ENCODE assay signal across 8 cellular contexts in the genomic region with DNA sequence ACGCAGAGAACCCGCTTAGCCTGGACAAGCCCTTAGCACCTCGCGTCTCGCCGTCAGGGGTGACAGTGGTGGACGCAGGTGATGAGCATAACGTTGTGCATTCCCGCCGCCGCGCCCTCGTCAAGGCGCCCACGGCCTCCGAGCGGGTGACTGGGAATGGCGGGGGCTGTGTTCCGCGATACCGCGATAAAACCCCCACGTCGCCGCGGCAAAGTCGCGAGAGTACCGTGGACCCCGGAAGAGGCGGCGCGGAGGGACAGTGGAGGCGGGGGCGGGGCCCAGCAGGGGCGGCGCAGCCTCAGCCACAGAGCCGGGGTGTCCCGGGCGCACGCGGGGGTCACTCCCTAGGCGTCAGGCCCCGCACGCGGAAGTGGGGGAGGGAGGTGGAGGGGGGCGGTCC. TPM values are rescaled to one million over a fixed set of nuclear protein-coding genes. Genes with fewer than 3 reads are reported as not detected.
DNase-seq lines count a peak whose midpoint lies in the region; ATAC-seq and TF ChIP-seq lines count a peak whose summit lies in the region.

No MANE protein-coding gene starts in this region.

- H3K36me3 ChIP-seq in mammary epithelial cell (ENCODE audit: insufficient read depth, low read length) = no peaks in the 10 kb centered on the region

- H4K20me1 ChIP-seq in mammary epithelial cell (ENCODE audit: insufficient read depth, low read length) = no peaks in the 10 kb centered on the region

- H3K9ac ChIP-seq in mammary epithelial cell (ENCODE audit: insufficient read depth, low read length) = no peak overlapping the region

- WGBS in mammary epithelial cell (ENCODE audit: low coverage, missing lambda C conversion rate) = no CpG with 5 or more reads among the region's 47 CpGs

- peak overlapping the region; percentile 29 to 58 (median 48) for H3K4me3 ChIP-seq in mammary epithelial cell (replicated peaks in 1 of 3; ENCODE audit: insufficient read depth in 1 of 3, low read depth in 2 of 3, low read length in 3 of 3)
- peak overlapping the region; percentile 39 for H3K4me3 ChIP-seq in mononuclear cell (ENCODE audit: low read length)

- CTCF ChIA-PET in mammary epithelial cell (lab: Charles Lee; ENCODE audit: low non-redundant PET) = no interaction called here

- TF ChIP-seq CTCF in VCaP (conservative IDR thresholded peaks at IDR 0.05) (no peak), mammary epithelial cell (conservative IDR thresholded peaks at IDR 0.05 in 1 of 2, IDR thresholded peaks at IDR 0.05 in 1 of 2; ENCODE audit: extremely low read depth in 1 of 2, insufficient read depth in 1 of 2, low read depth in 1 of 2, low read length in 2 of 2) (no peak)

- in situ Hi-C loops in ACHN (cut with HindIII; ENCODE audit: low pct_ligation_motif_present, low pct_unique_long_range_greater_than_20kb, low sequenced_read_pairs) = no loop called here
- in situ Hi-C loops in mammary epithelial cell (cut with MboI; ENCODE audit: low sequenced_read_pairs in 2 of 2) = no loop called here

- peak overlapping the region; percentile 88 for H2AFZ ChIP-seq in mammary epithelial cell (ENCODE audit: low read depth, low read length)

- no peaks in the 10 kb centered on the region for H3K9me3 ChIP-seq in mammary epithelial cell (replicated peaks; ENCODE audit: insufficient read depth, low read length)
- H3K9me3 ChIP-seq in mononuclear cell (ENCODE audit: low read depth, low read length) = no peaks in the 10 kb centered on the region

- H3K27me3 ChIP-seq in mammary epithelial cell (ENCODE audit: insufficient read depth, low read length) (no peaks in the 10 kb centered on the region), mononuclear cell (ENCODE audit: insufficient read depth, low read length) (no peaks in the 10 kb centered on the region)

- H3K27ac ChIP-seq in VCaP (peak overlapping the region; percentile 48; the same call in 1 of the 2 replicates), mammary epithelial cell (ENCODE audit: insufficient read depth, low read depth, low read length) (no peak overlapping the region)

- no peaks in the 10 kb centered on the region for H3K79me2 ChIP-seq in mammary epithelial cell (ENCODE audit: insufficient read depth, low read length)

- ATAC-seq in GM18502 (IDR thresholded peaks at IDR 0.05; ENCODE audit: poor library complexity, unreplicated experiment) = no peak

- BruUV-seq in mammary epithelial cell (replicated peaks; lab: Mats Ljungman, UMichigan) = no TSS peak

- H3K4me1 ChIP-seq in mammary epithelial cell (ENCODE audit: insufficient read depth, low read length) (peaks cover 11% of the 10 kb centered on the region), mononuclear cell (ENCODE audit: insufficient read depth, low read length) (peaks cover 11% of the 10 kb centered on the region)

- dilution Hi-C loops in mammary epithelial cell (cut with HindIII; ENCODE audit: low sequenced_read_pairs) = loop anchor here (5.0 kb wide), 2 partner anchors 62 to 88 kb away; no protein-coding TSS in a partner anchor

- DNase-seq in ACHN (peak; percentile 74), mammary epithelial cell (peak; percentile 14), inferior parietal cortex (ENCODE audit: extremely low spot score) (no peak)
- DNase-seq in stimulated activated CD8-positive, alpha-beta memory T cell treated with anti-CD3 and anti-CD28 coated beads, Interleukin-7, amount 100 ng/mL, for 4 hours (ENCODE audit: low read depth in 2 of 2) = peak; percentile 43 to 59
- DNase-seq in NK-92 treated with Interleukin-12 subunit alpha and Interleukin-12 subunit beta, amount 100 ng/mL, for 24 hours (lab: John Stamatoyannopoulos, UW) = no peak

- peak overlapping the region; percentile 95 for H3K4me2 ChIP-seq in mammary epithelial cell (ENCODE audit: insufficient read depth, low read depth, low read length)

- intact Hi-C loops in mammary epithelial cell (cut with micrococcal nuclease) = no loop called here

RNA-seq across cellular contexts. Expression of gene ZFYVE28, which starts 53.8 kb away (rescaled TPM):
- total RNA-seq in mammary epithelial cell (1 to 10 TPM in 1 of 2 donors, under 1 TPM in 1; 0.83 to 1.1 TPM), mononuclear cell (8.9 TPM)
- polyA plus RNA-seq in mammary epithelial cell = 0.95 TPM
- polyA minus RNA-seq in mammary epithelial cell = not detected

RNA-seq across cellular contexts. Expression of gene CFAP99, which starts 54.1 kb away (rescaled TPM):
- total RNA-seq in mammary epithelial cell (not detected), mononuclear cell (0.10 TPM)
- polyA plus RNA-seq in mammary epithelial cell = not detected
- polyA minus RNA-seq in mammary epithelial cell = not detected

Comparison
In these comparisons a context has a peak if more than half of its experiments do, and no peak if none do; other contexts are left out.
1. DNase-seq: peak in ACHN (single experiment), mammary epithelial cell (single experiment) and stimulated activated CD8-positive, alpha-beta memory T cell treated with anti-CD3 and anti-CD28 coated beads, Interleukin-7, amount 100 ng/mL, for 4 hours (2 of 2); none in inferior parietal cortex (single experiment) and NK-92 treated with Interleukin-12 subunit alpha and Interleukin-12 subunit beta, amount 100 ng/mL, for 24 hours (single experiment).